In the genomic region with DNA sequence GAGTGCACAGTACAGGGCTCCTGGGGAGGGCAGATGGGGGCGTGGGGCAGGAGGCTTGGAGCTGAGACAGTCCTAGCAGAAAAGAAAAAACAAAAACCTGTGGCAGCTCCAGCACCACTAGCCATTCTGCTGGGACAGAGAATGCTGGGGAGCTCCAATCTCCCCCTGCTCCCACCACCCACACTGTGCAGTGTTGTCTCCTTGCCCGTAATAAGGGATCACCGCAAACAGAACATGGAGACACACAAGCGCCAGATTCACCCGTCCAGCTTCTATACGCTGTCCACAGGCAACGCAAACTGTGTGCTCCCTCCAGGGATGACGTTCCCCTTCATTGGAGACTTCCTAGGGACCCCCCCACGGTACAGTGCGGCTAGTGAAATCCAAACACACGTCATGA, we compare ENCODE assay signal across 1 cellular context.
TF ChIP-seq lines count a peak whose summit lies in the region.

No MANE protein-coding gene starts in this region.

TF ChIP-seq in H1, 55 proteins besides CTCF, POLR2A, EP300 and RAD21:
- TF ChIP-seq CTBP2 (IDR thresholded peaks at IDR 0.05; ENCODE audit: borderline replicate concordance, insufficient read depth, insufficient read length, low read length) (no peak), JUN (IDR thresholded peaks at IDR 0.05; ENCODE audit: low read depth, low read length) (no peak), BACH1 (IDR thresholded peaks at IDR 0.05; ENCODE audit: low read length) (no peak), CHD2 (IDR thresholded peaks at IDR 0.05; ENCODE audit: low read length) (no peak), E2F6 (IDR thresholded peaks at IDR 0.05) (no peak), SAP30 (IDR thresholded peaks at IDR 0.05; ENCODE audit: insufficient read depth, insufficient replicate concordance, low read length) (no peak), ASH2L (IDR thresholded peaks at IDR 0.05; ENCODE audit: low read length) (no peak), PHF8 (conservative IDR thresholded peaks at IDR 0.05; ENCODE audit: low read depth, low read length) (no peak), TEAD4 (IDR thresholded peaks at IDR 0.05; ENCODE audit: low read depth, low read length) (no peak), FOSL1 (IDR thresholded peaks at IDR 0.05; ENCODE audit: insufficient read depth, low read depth, low read length) (no peak), NRF1 (IDR thresholded peaks at IDR 0.05; ENCODE audit: low read depth, low read length) (no peak), RXRA (IDR thresholded peaks at IDR 0.05; ENCODE audit: insufficient read depth, low read depth, low read length) (no peak), CREB1 (IDR thresholded peaks at IDR 0.05) (no peak), KDM1A (IDR thresholded peaks at IDR 0.05; ENCODE audit: borderline replicate concordance, low read length) (no peak), POLR2AphosphoS5 (IDR thresholded peaks at IDR 0.05; ENCODE audit: low read depth, low read length) (no peak), CHD7 (IDR thresholded peaks at IDR 0.05; ENCODE audit: insufficient replicate concordance, low read length) (no peak), EGR1 (IDR thresholded peaks at IDR 0.05; ENCODE audit: borderline replicate concordance, low read depth, low read length) (no peak), KDM4A (IDR thresholded peaks at IDR 0.05; ENCODE audit: low read depth, low read length, severe bottlenecking) (no peak), SRF (IDR thresholded peaks at IDR 0.05; ENCODE audit: low read depth, low read length) (no peak), YY1 (IDR thresholded peaks at IDR 0.05; ENCODE audit: low read depth, low read length) (no peak)
